In the genomic region with DNA sequence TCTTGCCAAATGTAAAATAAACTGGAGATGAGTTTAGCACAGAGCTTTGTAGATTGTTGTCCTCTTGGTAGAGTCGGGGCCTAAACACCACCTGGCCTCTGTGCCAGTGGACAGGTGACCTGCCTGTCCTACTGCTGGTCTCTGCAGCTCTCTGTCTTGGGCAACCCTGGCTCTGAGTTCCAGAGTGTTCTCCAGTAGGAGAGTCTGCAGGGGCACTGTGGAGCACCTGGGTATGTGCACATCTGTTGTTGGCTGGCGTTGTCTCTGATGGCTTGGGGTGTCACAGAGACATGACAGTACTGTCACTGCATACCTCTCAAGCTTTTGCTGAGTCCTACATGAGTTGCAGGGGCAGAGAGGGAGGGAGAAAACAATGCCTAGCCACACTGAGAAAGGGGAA, we compare ENCODE assay signal across 1 cellular context.
TF ChIP-seq lines count a peak whose summit lies in the region.

No MANE protein-coding gene starts in this region.

TF ChIP-seq in H1, 55 proteins besides CTCF, POLR2A, EP300 and RAD21:
- TF ChIP-seq HDAC2 (IDR thresholded peaks at IDR 0.05; ENCODE audit: borderline replicate concordance in 1 of 2, low read depth in 2 of 2, low read length in 2 of 2) (no peak), RXRA (IDR thresholded peaks at IDR 0.05; ENCODE audit: insufficient read depth, low read depth, low read length) (no peak), SIN3A (conservative IDR thresholded peaks at IDR 0.05 in 1 of 2, IDR thresholded peaks at IDR 0.05 in 1 of 2; ENCODE audit: low read depth in 1 of 2, low read length in 2 of 2) (no peak)
TF ChIP-seq in H1: peak in this region for 0.
